ENCODE assay signal across 2 cellular contexts in genomic region chr16:84957792-84958191, GRCh38.
TF ChIP-seq lines count a peak whose summit lies in the region.

No MANE protein-coding gene starts in this region.

TF ChIP-seq in HCT116, 20 proteins besides CTCF, POLR2A, EP300 and RAD21:
- TF ChIP-seq EZH2 (IDR thresholded peaks at IDR 0.05) (no peak), REST (IDR thresholded peaks at IDR 0.05; ENCODE audit: low read depth) (no peak), SRF (IDR thresholded peaks at IDR 0.05; ENCODE audit: low read depth) (no peak), YY1 (IDR thresholded peaks at IDR 0.05; ENCODE audit: extremely low read depth, insufficient replicate concordance, low read depth, low read length) (no peak), TCF7L2 (IDR thresholded peaks at IDR 0.05; ENCODE audit: borderline replicate concordance, extremely low read depth, insufficient read depth, insufficient read length) (no peak), CEBPB (IDR thresholded peaks at IDR 0.05; ENCODE audit: low read depth) (no peak), POLR2AphosphoS5 (IDR thresholded peaks at IDR 0.05; ENCODE audit: low read depth, low read length) (no peak), ZBTB33 (IDR thresholded peaks at IDR 0.05; ENCODE audit: extremely low read depth, insufficient replicate concordance, low read length) (no peak)

TF ChIP-seq in GM12878, 131 proteins besides CTCF, POLR2A, EP300 and RAD21:
- TF ChIP-seq USF1 (IDR thresholded peaks at IDR 0.05; ENCODE audit: borderline replicate concordance, extremely low read length, insufficient read depth, low read depth, low read length) (peak; percentile 55), CHD4 (IDR thresholded peaks at IDR 0.05) (no peak), SIX5 (IDR thresholded peaks at IDR 0.05; ENCODE audit: low read depth, low read length, severe bottlenecking) (no peak), CBX3 (IDR thresholded peaks at IDR 0.05; ENCODE audit: borderline replicate concordance, low read depth) (no peak), RB1 (IDR thresholded peaks at IDR 0.05; ENCODE audit: borderline replicate concordance) (no peak), PML (IDR thresholded peaks at IDR 0.05; ENCODE audit: low read length) (no peak), ZBTB11 (CRISPR knock-in tag; IDR thresholded peaks at IDR 0.05) (no peak), NBN (IDR thresholded peaks at IDR 0.05) (no peak), BCLAF1 (IDR thresholded peaks at IDR 0.05) (no peak)
